ENCODE assay signal across 9 cellular contexts in genomic region chr6:24547243-24547642, GRCh38. TPM values are rescaled to one million over a fixed set of nuclear protein-coding genes. Genes with fewer than 3 reads are reported as not detected.
DNase-seq lines count a peak whose midpoint lies in the region; ATAC-seq, FAIRE-seq and TF ChIP-seq lines count a peak whose summit lies in the region.
"Had no signal": no experiment of that assay in that cellular context is flagged by ENCODE, and none has a peak within 500 bp of the region (broad histone marks: within the 10 kb centered on the region; RNA-seq: fewer than 3 reads in every experiment).

No MANE protein-coding gene starts in this region.

- H3K4me3 Mint-ChIP-seq in stimulated activated memory B cell treated with anti-CD40 and anti-IgM and Interleukin-4, amounts not matched to agents 10 μg/mL and 1 μg/mL and 100 μg/mL, for 72 hours = no peak overlapping the region

- CTCF ChIA-PET in GM12878 (lab: Yijun Ruan, JAX) = interaction anchor here (0.9 to 1.5 kb wide), 7 partner anchors 8 to 142 kb away, joined by 3 to 5 read pairs (median 3); no protein-coding TSS in a partner anchor

- H3K27ac Mint-ChIP-seq in stimulated activated memory B cell treated with anti-CD40 and anti-IgM and Interleukin-4, amounts not matched to agents 10 μg/mL and 1 μg/mL and 100 μg/mL, for 72 hours = no peak overlapping the region

- H3K9me3 Mint-ChIP-seq in stimulated activated memory B cell treated with anti-CD40 and anti-IgM and Interleukin-4, amounts not matched to agents 10 μg/mL and 1 μg/mL and 100 μg/mL, for 72 hours = no peaks in the 10 kb centered on the region

- POLR2A ChIA-PET in GM12878 (lab: Charles Lee) = no interaction called here

- H3K79me1 ChIP-seq in trophoblast cell (ENCODE audit: low read length) = no peaks in the 10 kb centered on the region

- no peak for FAIRE-seq in GM12878 (lab: Jason Lieb, UNC)

- no peak overlapping the region for H3K4ac ChIP-seq in trophoblast cell (ENCODE audit: low read depth, low read length)

- intact Hi-C loops in GM12878 (cut with micrococcal nuclease; ENCODE audit: unreplicated experiment) = no loop called here

- TF ChIP-seq RAD21 in GM12878 (IDR thresholded peaks at IDR 0.05; ENCODE audit: insufficient read depth, low read depth, low read length) = peak; percentile 58

- H3K4me3 ChIP-seq in GM12878 (no peak overlapping the region), trophoblast cell (ENCODE audit: low read depth, low read length) (no peak overlapping the region)
- H3K4me3 ChIP-seq: lower lobe of right lung had no signal

- H2AFZ ChIP-seq in GM12878 (ENCODE audit: control insufficient read depth, low read depth, low read length) = peak overlapping the region; percentile 3; the same call in 1 of the 2 replicates
- H2AFZ ChIP-seq in trophoblast cell (ENCODE audit: insufficient read depth, low read length, poor library complexity) = no peak overlapping the region

- no peak overlapping the region for H3K18ac ChIP-seq in trophoblast cell (ENCODE audit: low read length)

- H2BK120ac ChIP-seq in trophoblast cell (ENCODE audit: insufficient read depth, low read length, poor library complexity) = no peak overlapping the region

- TF ChIP-seq EP300 in GM12878 (IDR thresholded peaks at IDR 0.05; ENCODE audit: borderline replicate concordance in 1 of 2, control insufficient read depth in 1 of 2, low read depth in 2 of 2, low read length in 2 of 2) = no peak

- H4K91ac ChIP-seq in trophoblast cell (ENCODE audit: low read depth, low read length) = no peak overlapping the region

- H3K36me3 ChIP-seq in GM12878 (ENCODE audit: control insufficient read depth in 2 of 2, insufficient read depth in 2 of 2, low read length in 1 of 2) = no peaks in the 10 kb centered on the region
- H3K36me3 ChIP-seq in trophoblast cell (ENCODE audit: control insufficient read depth in 1 of 2, insufficient read depth in 2 of 2, low read length in 2 of 2) = no peaks in the 10 kb centered on the region
- H3K36me3 ChIP-seq: lower lobe of right lung had no signal

- ATAC-seq in GM12878 = peak; percentile 64
- ATAC-seq in GM21515 (IDR thresholded peaks at IDR 0.05; ENCODE audit: unreplicated experiment) = no peak
- no peak for ATAC-seq in stimulated activated memory B cell treated with anti-CD40 and anti-IgM and Interleukin-4, amounts not matched to agents 10 μg/mL and 1 μg/mL and 100 μg/mL, for 72 hours
- ATAC-seq: lower lobe of right lung had no signal

- SMC1A ChIA-PET in GM12878 (lab: Charles Lee; ENCODE audit: uncharacterized antibody, unreplicated experiment) = interaction anchor here (0.7 to 3.1 kb wide), 4 partner anchors 18 to 53 kb away, joined by 3 to 13 read pairs (median 4); partner anchors contain the start of gene ALDH5A1

- no peak overlapping the region for H3K14ac ChIP-seq in trophoblast cell (ENCODE audit: low read length)

- no peak overlapping the region for H2BK5ac ChIP-seq in trophoblast cell (ENCODE audit: low read depth, low read length, poor library complexity)

- in situ Hi-C loops in SK-MEL-5 (cut with HindIII; ENCODE audit: low pct_unique_long_range_greater_than_20kb, low sequenced_read_pairs) (no loop called here), GM12878 (cut with MboI) (no loop called here)

- peaks cover 6% of the 10 kb centered on the region for H3K36me3 Mint-ChIP-seq in stimulated activated memory B cell treated with anti-CD40 and anti-IgM and Interleukin-4, amounts not matched to agents 10 μg/mL and 1 μg/mL and 100 μg/mL, for 72 hours

- peak in 1 of 3 experiments; percentile 41; a peak in 1 of 6 replicates for TF ChIP-seq CTCF in GM12878 (IDR thresholded peaks at IDR 0.05 in 2 of 3, conservative IDR thresholded peaks at IDR 0.05 in 1 of 3; ENCODE audit: control insufficient read depth in 2 of 3, extremely low read depth in 1 of 3, insufficient read depth in 1 of 3, low read depth in 3 of 3, low read length in 3 of 3)

- no peaks in the 10 kb centered on the region for H3K4me1 Mint-ChIP-seq in stimulated activated memory B cell treated with anti-CD40 and anti-IgM and Interleukin-4, amounts not matched to agents 10 μg/mL and 1 μg/mL and 100 μg/mL, for 72 hours

- H2BK12ac ChIP-seq in trophoblast cell (ENCODE audit: low read length) = no peak overlapping the region

- H3K9ac ChIP-seq in GM12878 (ENCODE audit: control insufficient read depth, insufficient read depth, low read length) = no peak overlapping the region
- H3K9ac ChIP-seq in trophoblast cell (ENCODE audit: low read length) = no peak overlapping the region

- 41% methylated on average over 12 of the region's 12 CpGs for WGBS in GM12878 (ENCODE audit: insufficient coverage, insufficient replicate concordance, low lambda C conversion rate, missing lambda C conversion rate)
- WGBS in trophoblast cell (ENCODE audit: extremely low coverage, insufficient coverage, insufficient read length) = no CpG with 5 or more reads among the region's 12 CpGs

- H3K23ac ChIP-seq in trophoblast cell (ENCODE audit: low read length) = no peak overlapping the region

- TF ChIP-seq POLR2A in GM12878 (IDR thresholded peaks at IDR 0.05; ENCODE audit: low read depth, low read length) = no peak

- no peak overlapping the region for H2AK5ac ChIP-seq in trophoblast cell (ENCODE audit: low read length)

- RAD21 ChIA-PET in GM12878 (lab: Charles Lee; ENCODE audit: unreplicated experiment) = no interaction called here

- no peak overlapping the region for H4K12ac ChIP-seq in trophoblast cell (ENCODE audit: low read depth, low read length)

- no TSS peak for BruUV-seq in GM12878 (replicated peaks; lab: Mats Ljungman, UMichigan)

- H3K27me3 Mint-ChIP-seq in stimulated activated memory B cell treated with anti-CD40 and anti-IgM and Interleukin-4, amounts not matched to agents 10 μg/mL and 1 μg/mL and 100 μg/mL, for 72 hours = no peaks in the 10 kb centered on the region

- no peaks in the 10 kb centered on the region for H3K9me3 ChIP-seq in GM12878 (replicated peaks; ENCODE audit: control insufficient read depth, insufficient read depth, low read length)
- no peaks in the 10 kb centered on the region for H3K9me3 ChIP-seq in trophoblast cell (ENCODE audit: insufficient read depth, low read depth, low read length)
- H3K9me3 ChIP-seq: lower lobe of right lung had no signal

- H3K79me2 ChIP-seq in GM12878 (ENCODE audit: control insufficient read depth, insufficient read depth, low read length) (no peaks in the 10 kb centered on the region), trophoblast cell (ENCODE audit: control insufficient read depth, insufficient read depth, low read length, poor library complexity) (no peaks in the 10 kb centered on the region)

- H3K4me1 ChIP-seq in GM12878 (ENCODE audit: control insufficient read depth, insufficient read depth, low read length) (no peaks in the 10 kb centered on the region), trophoblast cell (ENCODE audit: control insufficient read depth in 1 of 2, insufficient read depth in 2 of 2, low read length in 2 of 2) (no peaks in the 10 kb centered on the region)
- H3K4me1 ChIP-seq: lower lobe of right lung had no signal

- DNase-seq in activated effector memory CD4-positive, alpha-beta T cell treated with Interleukin-2 at 50 U/mL for 16 hours = peak; percentile 18
- DNase-seq in activated effector memory CD4-positive, alpha-beta T cell treated with anti-CD3 and anti-CD28 coated beads, Interleukin-2, amount 50 U/mL, for 16 hours = no peak
- DNase-seq in SK-MEL-5 (ENCODE audit: low read depth, low spot score) (peak; percentile 76), GM12878 (ENCODE audit: low read depth, low spot score) (no peak), trophoblast cell (no peak)
- peak; percentile 10 to 41 for DNase-seq in stimulated activated CD8-positive, alpha-beta memory T cell treated with anti-CD3 and anti-CD28 coated beads, Interleukin-7, amount 100 ng/mL, for 48 hours (ENCODE audit: extremely low read depth in 1 of 2, low read depth in 1 of 2)
- DNase-seq: lower lobe of right lung had no signal

- H3K27me3 ChIP-seq in GM12878 (replicated peaks in 1 of 2; ENCODE audit: control insufficient read depth in 2 of 2, insufficient read depth in 2 of 2, low read length in 1 of 2) (no peaks in the 10 kb centered on the region), trophoblast cell (ENCODE audit: insufficient read depth, low read length) (no peaks in the 10 kb centered on the region)

- no peak overlapping the region; the same call in 1 of the 2 replicates for H3K4me2 ChIP-seq in GM12878 (ENCODE audit: control insufficient read depth, insufficient read depth)
- H3K4me2 ChIP-seq in trophoblast cell (ENCODE audit: low read length) = no peak overlapping the region

- no peak overlapping the region for H4K8ac ChIP-seq in trophoblast cell (ENCODE audit: low read depth, low read length)

- H3K27ac ChIP-seq in GM12878 (ENCODE audit: control insufficient read depth, insufficient read depth) = no peak overlapping the region
- no peak overlapping the region for H3K27ac ChIP-seq in trophoblast cell (ENCODE audit: low read depth, low read length)
- H3K27ac ChIP-seq: lower lobe of right lung had no signal

- H4K20me1 ChIP-seq in GM12878 (ENCODE audit: control insufficient read depth, insufficient read depth) = no peaks in the 10 kb centered on the region

RNA-seq across cellular contexts. Expression of gene ALDH5A1, which starts 52.5 kb away (rescaled TPM):
- 6.1 and 7.2 TPM in 2 replicates for total RNA-seq in SK-MEL-5 (2014; rRNA removed; shearing (Covaris generic))
- 9.4 and 13.2 TPM in 2 replicates for polyA plus RNA-seq in SK-MEL-5 (2015; cell fraction: cytosol; rRNA removed)
- polyA plus RNA-seq in SK-MEL-5 (2015; cell fraction: nucleus; rRNA removed) = 12.8 and 13.6 TPM in 2 replicates
- 5.9 and 6.6 TPM in 2 replicates for total RNA-seq in GM12878 (2013; cell fraction: nucleolus; rRNA removed)
- total RNA-seq in GM12878 (2014; rRNA removed) (10.2 and 10.6 TPM in 2 replicates), GM12878 (2014; rRNA removed; fragmentation: Illumina TruSeq; extraction: Trizol) (6.5 and 8.5 TPM in 2 replicates), GM12878 (2021) (13.8 and 15.3 TPM in 2 replicates)
- 7.6 TPM for polyA plus RNA-seq in GM12878 (2011; ENCODE audit: low read depth)
- polyA plus RNA-seq in GM12878 (2011; rRNA removed) (6.2 and 7.7 TPM in 2 replicates), GM12878 (2014; fragmentation: Illumina TruSeq; extraction: Trizol) (12.5 and 13.5 TPM in 2 replicates), GM12878 (2014; fragmentation: Nextera tagmentation; extraction: Ambion mirVana) (1 to 10 TPM; 2.6 to 6.9 TPM), GM12878 (2014; rRNA removed) (10.6 and 11.0 TPM in 2 replicates), GM12878 (2016; fragmentation: Nextera tagmentation; extraction: Ambion mirVana) (10 to 100 TPM in 1 of 2 experiments, 1 to 10 TPM in 1; 8.2 to 11.9 TPM)
- polyA plus RNA-seq in GM12878 (2011; cell fraction: cytosol; rRNA removed) = 4.0 and 4.4 TPM in 2 replicates
- polyA plus RNA-seq in GM12878 (2011; cell fraction: nucleus; rRNA removed) = 4.2 and 6.2 TPM in 2 replicates
- 9.9 and 10.9 TPM in 2 replicates for polyA plus RNA-seq in GM12878 (2012)
- polyA minus RNA-seq in GM12878 (2011; rRNA and poly(A)+ RNA removed) = 5.2 TPM in 2 replicates
- 2.3 and 3.3 TPM in 2 replicates for polyA minus RNA-seq in GM12878 (2011; cell fraction: cytosol; rRNA and poly(A)+ RNA removed)
- 2.1 TPM in 2 replicates for polyA minus RNA-seq in GM12878 (2011; cell fraction: nucleus; rRNA and poly(A)+ RNA removed)
- 3.1 and 3.3 TPM in 2 replicates for polyA plus RNA-seq in trophoblast cell (2013)

RNA-seq across cellular contexts. Expression of gene GPLD1, which starts 57.9 kb away (rescaled TPM):
- 0.55 and 1.1 TPM in 2 replicates for total RNA-seq in SK-MEL-5 (2014; rRNA removed; shearing (Covaris generic))
- polyA plus RNA-seq in SK-MEL-5 (2015; cell fraction: cytosol; rRNA removed) = 1.1 TPM in 2 replicates
- polyA plus RNA-seq in SK-MEL-5 (2015; cell fraction: nucleus; rRNA removed) = 0.70 and 3.0 TPM in 2 replicates
- 9.6 and 11.9 TPM in 2 replicates for total RNA-seq in GM12878 (2013; cell fraction: nucleolus; rRNA removed)
- total RNA-seq in GM12878 (2014; rRNA removed) (1.0 TPM in 2 replicates), GM12878 (2014; rRNA removed; fragmentation: Illumina TruSeq; extraction: Trizol) (0.60 and 1.0 TPM in 2 replicates), GM12878 (2021) (1.0 and 1.2 TPM in 2 replicates)
- 0.28 TPM for polyA plus RNA-seq in GM12878 (2011; ENCODE audit: low read depth)
- polyA plus RNA-seq in GM12878 (2011; rRNA removed) (0.73 and 0.75 TPM in 2 replicates), GM12878 (2014; fragmentation: Illumina TruSeq; extraction: Trizol) (0.51 and 0.60 TPM in 2 replicates), GM12878 (2014; fragmentation: Nextera tagmentation; extraction: Ambion mirVana) (under 1 TPM; 0.13 to 0.16 TPM), GM12878 (2014; rRNA removed) (0.46 and 0.99 TPM in 2 replicates), GM12878 (2016; fragmentation: Nextera tagmentation; extraction: Ambion mirVana) (under 1 TPM; 0.04 to 0.66 TPM)
- 0.36 and 0.48 TPM in 2 replicates for polyA plus RNA-seq in GM12878 (2011; cell fraction: cytosol; rRNA removed)
- polyA plus RNA-seq in GM12878 (2011; cell fraction: nucleus; rRNA removed) = 1.3 and 1.4 TPM in 2 replicates
- 0.57 and 0.58 TPM in 2 replicates for polyA plus RNA-seq in GM12878 (2012)
- polyA minus RNA-seq in GM12878 (2011; rRNA and poly(A)+ RNA removed) = 0.77 and 1.1 TPM in 2 replicates
- polyA minus RNA-seq in GM12878 (2011; cell fraction: cytosol; rRNA and poly(A)+ RNA removed) = not detected in 2 replicates
- polyA minus RNA-seq in GM12878 (2011; cell fraction: nucleus; rRNA and poly(A)+ RNA removed) = 0.85 and 1.1 TPM in 2 replicates
- polyA plus RNA-seq in trophoblast cell (2013) = 0.61 and 0.68 TPM in 2 replicates

Comparison
In these comparisons a context has a peak if more than half of its experiments do, and no peak if none do; other contexts are left out.
1. DNase-seq: peak in activated effector memory CD4-positive, alpha-beta T cell treated with Interleukin-2 at 50 U/mL for 16 hours (single experiment), SK-MEL-5 (single experiment) and stimulated activated CD8-positive, alpha-beta memory T cell treated with anti-CD3 and anti-CD28 coated beads, Interleukin-7, amount 100 ng/mL, for 48 hours (2 of 2); none in activated effector memory CD4-positive, alpha-beta T cell treated with anti-CD3 and anti-CD28 coated beads, Interleukin-2, amount 50 U/mL, for 16 hours (single experiment), GM12878 (single experiment) and trophoblast cell (0 of 2).